Comparison of ENCODE assay signal across 11 cellular contexts in the genomic region with DNA sequence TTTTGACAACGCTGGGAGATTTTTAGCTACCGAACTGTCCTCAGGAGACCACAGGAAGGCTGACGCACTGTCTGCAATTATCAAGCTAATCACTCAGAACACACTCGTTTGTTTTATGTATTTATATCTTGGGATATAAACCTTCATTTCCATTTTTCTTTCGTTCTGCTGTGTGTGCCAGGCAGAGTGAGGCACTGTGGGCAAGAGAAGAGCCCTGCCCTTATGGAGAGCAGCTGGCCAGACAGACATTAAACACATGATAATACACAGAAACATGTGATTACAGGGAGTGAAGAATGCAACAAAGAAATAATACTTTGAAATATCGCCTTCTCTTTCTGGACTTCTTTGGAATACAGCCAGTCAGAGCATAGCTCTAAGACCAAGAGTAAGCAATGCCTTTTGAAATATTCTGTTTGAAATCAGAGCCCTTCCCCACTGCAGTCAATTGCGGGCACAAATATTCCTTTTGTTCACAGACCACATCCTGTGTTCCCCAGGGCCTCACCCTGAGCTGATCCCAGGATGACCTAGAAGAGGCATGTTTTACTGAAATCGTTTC.
A peak's percentile ranks its signal among the peaks of the same experiment; 100 is the strongest.
DNase-seq lines count a peak whose midpoint lies in the region; ATAC-seq and TF ChIP-seq lines count a peak whose summit lies in the region.
"Had no signal": no experiment of that assay in that cellular context is flagged by ENCODE, and none has a peak within 500 bp of the region (broad histone marks: within the 10 kb centered on the region; RNA-seq: fewer than 3 reads in every experiment).

No MANE protein-coding gene starts in this region.

- TF ChIP-seq CTCF in AG04450 (IDR thresholded peaks at IDR 0.05; ENCODE audit: low read depth, low read length), result no peak
- TF ChIP-seq CTCF in HFFc6 (IDR thresholded peaks at IDR 0.05), result no peak
- no peak for TF ChIP-seq CTCF in lower lobe of right lung (IDR thresholded peaks at IDR 0.05)
- no peak for TF ChIP-seq CTCF in body of pancreas (IDR thresholded peaks at IDR 0.05)

- DNase-seq in AG04450 (ENCODE audit: low read depth, low spot score), result no peak
- no peak for DNase-seq in HFFc6
- DNase-seq in astrocyte of the hippocampus (ENCODE audit: low read depth, low spot score), result peak; percentile 92
- no peak for DNase-seq in lower lobe of right lung
- no peak for DNase-seq in body of pancreas
- DNase-seq in activated gamma-delta T cell treated with Interleukin-2 at 50 U/mL for 16 hours, result no peak
- no peak for DNase-seq in NCI-H1694 (lab: John Stamatoyannopoulos, UW)
- DNase-seq: activated CD4-positive, alpha-beta T cell treated with anti-CD3 and anti-CD28 coated beads for 1 hour; dorsolateral prefrontal cortex; KG1 had no signal

- CTCF ChIA-PET in AG04450 (lab: Charles Lee), result no interaction called here

- POLR2A ChIA-PET in AG04450 (lab: Yijun Ruan, JAX), result no interaction called here

- H3K36me3 Mint-ChIP-seq in HFFc6 (ENCODE audit: low read depth), result no peaks in the 10 kb centered on the region

- TF ChIP-seq POLR2A in body of pancreas (IDR thresholded peaks at IDR 0.05), result no peak

- H3K36me3 ChIP-seq in lower lobe of right lung (no peaks in the 10 kb centered on the region), body of pancreas (replicated peaks in 1 of 2; ENCODE audit: insufficient read depth in 1 of 2, low read depth in 2 of 2) (no peaks in the 10 kb centered on the region)

- ATAC-seq in lower lobe of right lung (peak in 1 of 2 donors; percentile 48), GM21447 (IDR thresholded peaks at IDR 0.05; ENCODE audit: unreplicated experiment) (no peak), body of pancreas (no peak)

- H3K27me3 ChIP-seq in AG04450 (ENCODE audit: control insufficient read depth, insufficient read depth, low read length) (peaks cover 33% of the 10 kb centered on the region), lower lobe of right lung (ENCODE audit: low read depth) (peaks cover 7% of the 10 kb centered on the region), body of pancreas (no peaks in the 10 kb centered on the region)

- H3K9me3 Mint-ChIP-seq in HFFc6, result no peaks in the 10 kb centered on the region

- H3K4me1 Mint-ChIP-seq in HFFc6 (ENCODE audit: low read depth), result peaks cover 49% of the 10 kb centered on the region

- WGBS in body of pancreas, 2 donors, result 20 to 34% methylated on average over 8 of the region's 8 CpGs

- H3K9me3 ChIP-seq in AG04450 (ENCODE audit: control insufficient read depth, insufficient read depth, low read length) (no peaks in the 10 kb centered on the region), lower lobe of right lung (no peaks in the 10 kb centered on the region), body of pancreas (no peaks in the 10 kb centered on the region)

- intact Hi-C loops in lower lobe of right lung (cut with DNase I) (no loop called here), body of pancreas (cut with DNase I) (no loop called here)

- H3K27ac ChIP-seq in AG04450 (ENCODE audit: low read depth, low read length) (peak overlapping the region; percentile 11), lower lobe of right lung (peak overlapping the region; percentile 49), body of pancreas (no peak overlapping the region)

- no peak overlapping the region; the same call in 1 of the 2 replicates for H3K27ac Mint-ChIP-seq in HFFc6

- H3K4me3 ChIP-seq in AG04450 (ENCODE audit: low read depth, low read length), result no peak overlapping the region
- H3K4me3 ChIP-seq in lower lobe of right lung, result no peak overlapping the region
- H3K4me3 ChIP-seq in body of pancreas, result no peak overlapping the region

- H3K4me1 ChIP-seq in lower lobe of right lung (peaks cover 8% of the 10 kb centered on the region), body of pancreas (no peaks in the 10 kb centered on the region)

- H3K27me3 Mint-ChIP-seq in HFFc6 (ENCODE audit: insufficient read depth), result peaks cover 44% of the 10 kb centered on the region

- H3K4me3 Mint-ChIP-seq in HFFc6, result peak overlapping the region; percentile 62; the same call in 1 of the 2 replicates

Comparison
In these comparisons a context has a peak if more than half of its experiments do, and no peak if none do; other contexts are left out.
1. H3K27ac ChIP-seq: peak in AG04450 (single experiment) and lower lobe of right lung (single experiment); none in body of pancreas (0 of 4).